8 cellular contexts compared by ENCODE assay signal in the genomic region with DNA sequence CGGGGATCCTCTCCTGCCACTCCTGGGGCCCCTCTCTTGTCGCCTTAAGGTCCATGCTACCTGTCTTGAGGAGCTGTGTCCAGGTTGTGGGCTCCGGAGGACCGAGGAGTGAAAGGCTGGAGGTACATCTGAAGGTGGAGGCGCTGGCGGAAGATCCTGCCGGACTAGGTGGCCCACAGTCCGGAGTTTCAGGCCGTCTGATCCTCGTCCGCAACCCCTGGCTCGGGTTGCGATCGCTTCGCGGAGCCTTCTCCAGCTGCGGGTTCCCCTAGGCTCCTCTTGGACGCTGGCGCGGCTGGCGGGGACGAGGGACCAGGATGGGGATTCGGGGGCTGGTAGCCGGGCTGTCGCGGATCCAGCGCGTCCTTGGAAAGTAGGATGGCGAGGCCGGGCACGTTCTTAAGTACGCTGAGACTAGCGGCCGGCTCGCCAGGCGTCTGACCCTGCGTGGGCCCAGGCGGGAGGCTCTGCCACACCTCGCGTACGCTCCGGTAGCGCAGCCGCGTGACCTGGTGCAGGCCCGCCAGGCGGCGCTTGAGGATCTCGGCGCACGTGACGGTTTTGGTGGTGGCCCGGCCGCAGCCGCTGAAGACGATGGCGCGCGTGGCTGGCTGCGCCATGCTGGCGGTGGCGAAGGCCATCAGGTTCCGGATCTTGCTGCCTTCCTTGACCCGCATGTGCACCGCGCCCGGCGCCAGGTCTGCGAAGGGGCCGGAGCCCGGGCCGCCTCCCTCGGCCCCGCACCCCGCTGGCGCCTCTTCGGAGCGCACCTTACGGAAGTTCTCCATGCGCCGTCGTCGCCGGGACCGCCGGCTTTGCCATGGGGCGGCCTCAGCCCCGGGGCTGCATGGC. TPM values are rescaled to one million over a fixed set of nuclear protein-coding genes. Genes with fewer than 3 reads are reported as not detected.
DNase-seq lines count a peak whose midpoint lies in the region; ATAC-seq and TF ChIP-seq lines count a peak whose summit lies in the region.

No MANE protein-coding gene starts in this region.

- peak overlapping the region; percentile 63 for H3K4me3 Mint-ChIP-seq in endodermal cell

- TF ChIP-seq CTCF in NB4 (IDR thresholded peaks at IDR 0.05; ENCODE audit: low read depth, low read length) = no peak
- TF ChIP-seq CTCF in endodermal cell (conservative IDR thresholded peaks at IDR 0.05) = peak; percentile 66

- H3K4me1 Mint-ChIP-seq in endodermal cell = peaks cover 25% of the 10 kb centered on the region

- no peaks in the 10 kb centered on the region for H3K36me3 Mint-ChIP-seq in endodermal cell (ENCODE audit: low read depth)

- ATAC-seq in GM21723 (IDR thresholded peaks at IDR 0.05; ENCODE audit: unreplicated experiment) = peak; percentile 50

- no peaks in the 10 kb centered on the region for H3K9me3 Mint-ChIP-seq in endodermal cell

- H3K27me3 Mint-ChIP-seq in endodermal cell (ENCODE audit: insufficient read depth) = peaks cover 58% of the 10 kb centered on the region

- no peak for TF ChIP-seq POLR2A in NB4 (IDR thresholded peaks at IDR 0.05; ENCODE audit: extremely low read depth, insufficient read length)

- no peaks in the 10 kb centered on the region for H3K9me3 ChIP-seq in endodermal cell (ENCODE audit: control insufficient read depth, low read length)

- peak overlapping the region; percentile 34 for H3K9ac ChIP-seq in endodermal cell (ENCODE audit: extremely low read depth, low read length, poor library complexity, severe bottlenecking)

- no peaks in the 10 kb centered on the region for H3K36me3 ChIP-seq in endodermal cell (ENCODE audit: control insufficient read depth, insufficient read depth, low read length)

- H3K27ac Mint-ChIP-seq in endodermal cell = no peak overlapping the region

- H3K4me3 ChIP-seq in NB4 (ENCODE audit: low read depth, low read length) = no peak overlapping the region
- H3K4me3 ChIP-seq in endodermal cell (ENCODE audit: low read length) = peak overlapping the region; percentile 86

- peaks cover 12% of the 10 kb centered on the region for H3K4me1 ChIP-seq in endodermal cell (ENCODE audit: control insufficient read depth, insufficient read depth, low read length)

- H3K27ac ChIP-seq in endodermal cell (ENCODE audit: low read depth, low read length) = no peak overlapping the region

- 5 to 7% methylated on average over 55 to 88 of the region's 88 CpGs for WGBS in endodermal cell (ENCODE audit: insufficient coverage in 1 of 2, insufficient read length in 1 of 2), 2 experiments

- peaks cover 50% of the 10 kb centered on the region for H3K27me3 ChIP-seq in endodermal cell (ENCODE audit: control insufficient read depth, insufficient read depth, low read length, poor library complexity, severe bottlenecking)

- DNase-seq in DMS79 (lab: John Stamatoyannopoulos, UW) (peak; percentile 26), NB4 (ENCODE audit: low read depth) (peak; percentile 40), endodermal cell (peak; percentile 86), middle frontal gyrus (ENCODE audit: extremely low spot score, low spot score) (peak; percentile 25), HCEC 1CT (no peak)
- DNase-seq in activated CD8-positive, alpha-beta memory T cell treated with anti-CD3 and anti-CD28 coated beads for 4 hours (ENCODE audit: low read depth in 2 of 2) = peak; percentile 31 to 43
- peak; percentile 28 to 45 for DNase-seq in stimulated activated CD8-positive, alpha-beta memory T cell treated with anti-CD3 and anti-CD28 coated beads, Interleukin-4, amount 100 ng/mL, for 4 hours (ENCODE audit: low read depth in 2 of 2, low spot score in 1 of 2)

RNA-seq across cellular contexts. Expression of gene RPP25, which starts 0.6 kb away (rescaled TPM):
- 1 to 10 TPM; 4.6 to 9.9 TPM for total RNA-seq in endodermal cell
- 5.6 TPM for polyA plus RNA-seq in endodermal cell (2013, experiment 1 of 2)
- polyA plus RNA-seq in endodermal cell (2013, experiment 2 of 2) = 4.5 TPM

RNA-seq across cellular contexts. Expression of gene COX5A, which starts 18.1 kb away (rescaled TPM):
- 100 to 1,000 TPM; 243 to 279 TPM for total RNA-seq in endodermal cell
- 279 TPM for polyA plus RNA-seq in endodermal cell (2013, experiment 1 of 2)
- polyA plus RNA-seq in endodermal cell (2013, experiment 2 of 2) = 257 TPM

RNA-seq across cellular contexts. Expression of gene SCAMP5, which starts 39.3 kb away (rescaled TPM):
- total RNA-seq in endodermal cell = 10 to 100 TPM; 21.9 to 33.5 TPM
- polyA plus RNA-seq in endodermal cell (2013, experiment 1 of 2) = 19.6 TPM
- 13.5 TPM for polyA plus RNA-seq in endodermal cell (2013, experiment 2 of 2)

RNA-seq across cellular contexts. Expression of gene FAM219B, which starts 49.4 kb away (rescaled TPM):
- 100 to 1,000 TPM; 109 to 112 TPM for total RNA-seq in endodermal cell
- polyA plus RNA-seq in endodermal cell (2013, experiment 1 of 2) = 75.1 TPM
- polyA plus RNA-seq in endodermal cell (2013, experiment 2 of 2) = 64.5 TPM
